Comparison of ENCODE assay signal across 20 cellular contexts in genomic region chr21:31798842-31799691, GRCh38.
DNase-seq lines count a peak whose midpoint lies in the region; ATAC-seq, FAIRE-seq and TF ChIP-seq lines count a peak whose summit lies in the region.
"Had no signal": no experiment of that assay in that cellular context is flagged by ENCODE, and none has a peak within 500 bp of the region (broad histone marks: within the 10 kb centered on the region; RNA-seq: fewer than 3 reads in every experiment).

No MANE protein-coding gene starts in this region.

- H3K36me3 ChIP-seq in astrocyte (ENCODE audit: insufficient read depth, low read length) (no peaks in the 10 kb centered on the region), suprapubic skin (no peaks in the 10 kb centered on the region)
- H3K36me3 ChIP-seq: colonic mucosa, pancreas had no signal

- FAIRE-seq in astrocyte (lab: Jason Lieb, UNC), result no peak
- FAIRE-seq: pancreas, small intestine had no signal

- H3K4me1 ChIP-seq in astrocyte (ENCODE audit: insufficient read depth, low read length) (no peaks in the 10 kb centered on the region), suprapubic skin (peaks cover 38% of the 10 kb centered on the region)
- H3K4me1 ChIP-seq: colonic mucosa, pancreas had no signal

- H3K27ac ChIP-seq in astrocyte (ENCODE audit: low read depth, low read length) (no peak overlapping the region), suprapubic skin (peak overlapping the region; percentile 80)
- H3K27ac ChIP-seq: colonic mucosa, pancreas had no signal

- TF ChIP-seq POLR2A in suprapubic skin (IDR thresholded peaks at IDR 0.05), result no peak

- no peaks in the 10 kb centered on the region for H3K36me3 Mint-ChIP-seq in astrocyte (ENCODE audit: low read depth, unreplicated experiment)
- H3K36me3 Mint-ChIP-seq: CD4-positive, alpha-beta memory T cell; IgD-negative memory B cell; T-cell; WTC11 had no signal

- no peak overlapping the region for H3K27ac Mint-ChIP-seq in astrocyte (ENCODE audit: unreplicated experiment)
- H3K27ac Mint-ChIP-seq: IgD-negative memory B cell, T-cell, WTC11 had no signal

- ATAC-seq in GM21360 (IDR thresholded peaks at IDR 0.05; ENCODE audit: unreplicated experiment) (no peak), HG02981 (IDR thresholded peaks at IDR 0.05; ENCODE audit: unreplicated experiment) (no peak)
- ATAC-seq: pancreas, T-cell, WTC11 had no signal

- peaks cover 7% of the 10 kb centered on the region for H3K27me3 Mint-ChIP-seq in astrocyte (ENCODE audit: low read depth, unreplicated experiment)

- no peak overlapping the region for H2AFZ ChIP-seq in astrocyte (ENCODE audit: low read depth, low read length)

- DNase-seq in NCI-H2107 treated with DMSO at 0.1 percent for 48 hours (lab: John Stamatoyannopoulos, UW; ENCODE audit: unreplicated experiment) (peak; percentile 23), NCI-H2107 (lab: John Stamatoyannopoulos, UW) (no peak), astrocyte (ENCODE audit: low read depth) (peak; percentile 13), inferior parietal cortex (ENCODE audit: extremely low spot score) (peak; percentile 15), suprapubic skin (ENCODE audit: low spot score in 2 of 2) (no peak)
- DNase-seq in activated naive CD4-positive, alpha-beta T cell treated with Interleukin-2 at 50 U/mL for 16 hours, result no peak
- DNase-seq: activated effector memory CD4-positive, alpha-beta T cell treated with Interleukin-2 at 50 U/mL for 16 hours; CD4-positive, alpha-beta memory T cell; colonic mucosa; GF-D8; H7; kidney glomerular epithelial cell; NCI-H1048; pancreas; small intestine; T-cell had no signal

- H3K27me3 ChIP-seq in astrocyte (ENCODE audit: insufficient read depth, low read length) (no peaks in the 10 kb centered on the region), suprapubic skin (peaks cover 5% of the 10 kb centered on the region)
- H3K27me3 ChIP-seq: colonic mucosa had no signal

- no peak overlapping the region for H3K4me3 ChIP-seq in astrocyte (ENCODE audit: insufficient read depth, low read depth, low read length)
- H3K4me3 ChIP-seq in suprapubic skin, result no peak overlapping the region
- H3K4me3 ChIP-seq: colonic mucosa, pancreas had no signal

- H3K9ac ChIP-seq in astrocyte (ENCODE audit: low read length), result no peak overlapping the region

- no peak overlapping the region for H3K4me2 ChIP-seq in astrocyte (ENCODE audit: low read length)

- no peaks in the 10 kb centered on the region for H3K79me2 ChIP-seq in astrocyte (ENCODE audit: insufficient read depth, low read length)

- no peak for TF ChIP-seq EP300 in suprapubic skin (IDR thresholded peaks at IDR 0.05)

- peaks cover 9% of the 10 kb centered on the region for H3K4me1 Mint-ChIP-seq in astrocyte (ENCODE audit: low read depth, unreplicated experiment)
- H3K4me1 Mint-ChIP-seq: CD4-positive, alpha-beta memory T cell; T-cell had no signal

- H3K4me3 Mint-ChIP-seq in astrocyte (ENCODE audit: unreplicated experiment), result no peak overlapping the region
- H3K4me3 Mint-ChIP-seq: CD4-positive, alpha-beta memory T cell; IgD-negative memory B cell; T-cell; WTC11 had no signal

- TF ChIP-seq CTCF in astrocyte (IDR thresholded peaks at IDR 0.05; ENCODE audit: insufficient read depth, low read depth, low read length) (no peak), suprapubic skin (IDR thresholded peaks at IDR 0.05) (no peak)

- H4K20me1 ChIP-seq in astrocyte (ENCODE audit: insufficient read depth, low read length), result no peaks in the 10 kb centered on the region

- no peaks in the 10 kb centered on the region for H3K9me3 Mint-ChIP-seq in astrocyte (ENCODE audit: unreplicated experiment)
- H3K9me3 Mint-ChIP-seq: IgD-negative memory B cell, T-cell, WTC11 had no signal

- WGBS in suprapubic skin, result 46% methylated on average over 15 of the region's 15 CpGs

- H3K9me3 ChIP-seq in astrocyte (ENCODE audit: insufficient read depth, low read depth, low read length) (no peaks in the 10 kb centered on the region), suprapubic skin (no peaks in the 10 kb centered on the region)
- H3K9me3 ChIP-seq: colonic mucosa, pancreas had no signal

Comparison
In these comparisons a context has a peak if more than half of its experiments do, and no peak if none do; other contexts are left out.
1. DNase-seq: peak in NCI-H2107 treated with DMSO at 0.1 percent for 48 hours (single experiment), astrocyte (single experiment) and inferior parietal cortex (single experiment); none in NCI-H2107 (single experiment), suprapubic skin (0 of 2) and activated naive CD4-positive, alpha-beta T cell treated with Interleukin-2 at 50 U/mL for 16 hours (single experiment).